In genomic region chr7:45576249-45576929, GRCh38 we compare ENCODE assay signal across 20 cellular contexts. TPM values are rescaled to one million over a fixed set of nuclear protein-coding genes. Genes with fewer than 3 reads are reported as not detected.
DNase-seq lines count a peak whose midpoint lies in the region; ATAC-seq and TF ChIP-seq lines count a peak whose summit lies in the region.
"Had no signal": no experiment of that assay in that cellular context is flagged by ENCODE, and none has a peak within 500 bp of the region (broad histone marks: within the 10 kb centered on the region; RNA-seq: fewer than 3 reads in every experiment).

No MANE protein-coding gene starts in this region.

- H3K27ac ChIP-seq in iPS-18a (ENCODE audit: low read length) (no peak overlapping the region), vagina (no peak overlapping the region)
- H3K27ac ChIP-seq: neutrophil, right lobe of liver, SK-N-MC, thoracic aorta had no signal

- H3K27ac Mint-ChIP-seq in natural killer cell (no peak overlapping the region), type B pancreatic cell (no peak overlapping the region)
- no peak overlapping the region for H3K27ac Mint-ChIP-seq in natural killer cell treated with Interleukin-12 subunit alpha and Interleukin-12 subunit beta and Interleukin-15 and Interleukin-18, amount 100 ng/mL, for 72 hours
- H3K27ac Mint-ChIP-seq: activated T-helper 17 cell treated with anti-CD3 and anti-CD28 coated beads, Interleukin-2, amount 50 U/mL, for 72 hours had no signal

- intact Hi-C loops in natural killer cell (cut with micrococcal nuclease): no loop called here
- intact Hi-C loops in vagina (cut with DNase I): no loop called here

- H3K4me1 Mint-ChIP-seq in natural killer cell (no peaks in the 10 kb centered on the region), type B pancreatic cell (ENCODE audit: unreplicated experiment) (no peaks in the 10 kb centered on the region)
- no peaks in the 10 kb centered on the region for H3K4me1 Mint-ChIP-seq in natural killer cell treated with Interleukin-12 subunit alpha and Interleukin-12 subunit beta and Interleukin-15 and Interleukin-18, amount 100 ng/mL, for 72 hours (ENCODE audit: low read depth in 2 of 2)
- H3K4me1 Mint-ChIP-seq: activated T-helper 17 cell treated with anti-CD3 and anti-CD28 coated beads, Interleukin-2, amount 50 U/mL, for 72 hours had no signal

- peaks cover 52% of the 10 kb centered on the region for H3K27me3 ChIP-seq in iPS-18a (ENCODE audit: control insufficient read depth, insufficient read depth, low read length)
- H3K27me3 ChIP-seq in vagina: no peaks in the 10 kb centered on the region
- H3K27me3 ChIP-seq: right lobe of liver had no signal

- ATAC-seq in natural killer cell: no peak
- ATAC-seq in natural killer cell treated with Interleukin-12 subunit alpha and Interleukin-12 subunit beta and Interleukin-15 and Interleukin-18, amount 100 ng/mL, for 72 hours: no peak
- ATAC-seq: activated T-helper 17 cell treated with anti-CD3 and anti-CD28 coated beads, Interleukin-2, amount 50 U/mL, for 72 hours; right lobe of liver had no signal

- peak overlapping the region; percentile 50 for H3K4me3 ChIP-seq in astrocyte of the cerebellum (ENCODE audit: low read depth, low read length)
- peak overlapping the region; percentile 76 for H3K4me3 ChIP-seq in iPS-18a (ENCODE audit: low read length)
- H3K4me3 ChIP-seq in foreskin fibroblast (ENCODE audit: low read depth in 1 of 2, low read length in 2 of 2): no peak overlapping the region
- no peak overlapping the region for H3K4me3 ChIP-seq in vagina
- H3K4me3 ChIP-seq: SK-N-MC, thoracic aorta had no signal

- TF ChIP-seq CTCF in natural killer cell (IDR thresholded peaks at IDR 0.05) (no peak), astrocyte of the cerebellum (IDR thresholded peaks at IDR 0.05; ENCODE audit: low read depth, low read length, missing control alignments) (no peak), type B pancreatic cell (conservative IDR thresholded peaks at IDR 0.05) (no peak), foreskin fibroblast (IDR thresholded peaks at IDR 0.05; ENCODE audit: low read depth, low read length) (no peak), vagina (IDR thresholded peaks at IDR 0.05) (no peak)

- in situ Hi-C loops in astrocyte of the cerebellum (cut with HindIII; ENCODE audit: low sequenced_read_pairs): no loop called here

- DNase-seq in natural killer cell (no peak), astrocyte of the cerebellum (ENCODE audit: low read depth) (peak; percentile 5), type B pancreatic cell (ENCODE audit: extremely low spot score, unreplicated experiment) (no peak), foreskin fibroblast (no peak), HPDE6-E6E7 (ENCODE audit: extremely low spot score) (no peak), vagina (ENCODE audit: extremely low spot score in 2 of 2) (no peak)
- no peak for DNase-seq in natural killer cell treated with Interleukin-12 subunit alpha and Interleukin-12 subunit beta and Interleukin-15 and Interleukin-18, amount 100 ng/mL, for 72 hours (ENCODE audit: low spot score)
- DNase-seq: amniotic stem cell; Calu3; GF-D8; NCI-H1436 treated with DMSO at 0.1 percent for 48 hours; NCI-H345; right lobe of liver; stimulated activated CD4-positive, alpha-beta T cell treated with anti-CD3 and anti-CD28 coated beads, Interleukin-2, amount 100 ng/mL, for 48 hours had no signal

- no peaks in the 10 kb centered on the region for H3K36me3 Mint-ChIP-seq in natural killer cell
- H3K36me3 Mint-ChIP-seq in natural killer cell treated with Interleukin-12 subunit alpha and Interleukin-12 subunit beta and Interleukin-15 and Interleukin-18, amount 100 ng/mL, for 72 hours: no peaks in the 10 kb centered on the region
- H3K36me3 Mint-ChIP-seq in type B pancreatic cell: no peaks in the 10 kb centered on the region

- H3K9ac ChIP-seq in iPS-18a (ENCODE audit: low read length): no peak overlapping the region

- TF ChIP-seq POLR2A in vagina (IDR thresholded peaks at IDR 0.05): no peak

- peaks cover 10% of the 10 kb centered on the region for H3K4me1 ChIP-seq in iPS-18a (ENCODE audit: control insufficient read depth, low read depth, low read length)
- peaks cover 19% of the 10 kb centered on the region for H3K4me1 ChIP-seq in vagina

- H3K9me3 Mint-ChIP-seq in natural killer cell (no peaks in the 10 kb centered on the region), type B pancreatic cell (no peaks in the 10 kb centered on the region)
- no peaks in the 10 kb centered on the region for H3K9me3 Mint-ChIP-seq in natural killer cell treated with Interleukin-12 subunit alpha and Interleukin-12 subunit beta and Interleukin-15 and Interleukin-18, amount 100 ng/mL, for 72 hours
- H3K9me3 Mint-ChIP-seq: activated T-helper 17 cell treated with anti-CD3 and anti-CD28 coated beads, Interleukin-2, amount 50 U/mL, for 72 hours had no signal

- H3K27me3 Mint-ChIP-seq in natural killer cell (ENCODE audit: low read depth in 2 of 2): peaks cover 26 to 34% of the 10 kb centered on the region in 2 donors
- H3K27me3 Mint-ChIP-seq in natural killer cell treated with Interleukin-12 subunit alpha and Interleukin-12 subunit beta and Interleukin-15 and Interleukin-18, amount 100 ng/mL, for 72 hours: peaks cover 25 to 27% of the 10 kb centered on the region in 2 donors
- H3K27me3 Mint-ChIP-seq in type B pancreatic cell: peaks cover 57% of the 10 kb centered on the region

- peak overlapping the region; percentile 6 for H3K4me3 Mint-ChIP-seq in natural killer cell
- H3K4me3 Mint-ChIP-seq in natural killer cell treated with Interleukin-12 subunit alpha and Interleukin-12 subunit beta and Interleukin-15 and Interleukin-18, amount 100 ng/mL, for 72 hours: no peak overlapping the region
- peak overlapping the region; percentile 86 for H3K4me3 Mint-ChIP-seq in type B pancreatic cell

- H3K36me3 ChIP-seq in iPS-18a (ENCODE audit: control insufficient read depth, low read depth, low read length) (no peaks in the 10 kb centered on the region), vagina (no peaks in the 10 kb centered on the region)
- H3K36me3 ChIP-seq: neutrophil, right lobe of liver, thoracic aorta had no signal

- H3K9me3 ChIP-seq in iPS-18a (ENCODE audit: control insufficient read depth, low read depth, low read length) (no peaks in the 10 kb centered on the region), vagina (no peaks in the 10 kb centered on the region)
- H3K9me3 ChIP-seq: neutrophil, right lobe of liver, thoracic aorta had no signal

RNA-seq across cellular contexts. Expression of gene ADCY1, which starts 2.2 kb away (rescaled TPM):
- total RNA-seq in natural killer cell (under 1 TPM in 2 of 3 donors, not detected in 1; 0.02 to 0.15 TPM), type B pancreatic cell (ENCODE audit: low replicate concordance) (19.0 and 25.1 TPM in 2 replicates), vagina (2.5 TPM)
- 1 to 10 TPM in 1 of 2 donors, under 1 TPM in 1; 0.10 to 1.4 TPM for total RNA-seq in natural killer cell treated with Interleukin-12 subunit alpha and Interleukin-12 subunit beta and Interleukin-15 and Interleukin-18, amount 100 ng/mL, for 72 hours
- total RNA-seq: HT-29 had no signal

Comparison
In these comparisons a context has a peak if more than half of its experiments do, and no peak if none do; other contexts are left out.
1. H3K4me3 ChIP-seq: peak in astrocyte of the cerebellum (single experiment) and iPS-18a (single experiment); none in foreskin fibroblast (0 of 2) and vagina (0 of 2).